ENCODE assay signal across 16 cellular contexts in the genomic region with DNA sequence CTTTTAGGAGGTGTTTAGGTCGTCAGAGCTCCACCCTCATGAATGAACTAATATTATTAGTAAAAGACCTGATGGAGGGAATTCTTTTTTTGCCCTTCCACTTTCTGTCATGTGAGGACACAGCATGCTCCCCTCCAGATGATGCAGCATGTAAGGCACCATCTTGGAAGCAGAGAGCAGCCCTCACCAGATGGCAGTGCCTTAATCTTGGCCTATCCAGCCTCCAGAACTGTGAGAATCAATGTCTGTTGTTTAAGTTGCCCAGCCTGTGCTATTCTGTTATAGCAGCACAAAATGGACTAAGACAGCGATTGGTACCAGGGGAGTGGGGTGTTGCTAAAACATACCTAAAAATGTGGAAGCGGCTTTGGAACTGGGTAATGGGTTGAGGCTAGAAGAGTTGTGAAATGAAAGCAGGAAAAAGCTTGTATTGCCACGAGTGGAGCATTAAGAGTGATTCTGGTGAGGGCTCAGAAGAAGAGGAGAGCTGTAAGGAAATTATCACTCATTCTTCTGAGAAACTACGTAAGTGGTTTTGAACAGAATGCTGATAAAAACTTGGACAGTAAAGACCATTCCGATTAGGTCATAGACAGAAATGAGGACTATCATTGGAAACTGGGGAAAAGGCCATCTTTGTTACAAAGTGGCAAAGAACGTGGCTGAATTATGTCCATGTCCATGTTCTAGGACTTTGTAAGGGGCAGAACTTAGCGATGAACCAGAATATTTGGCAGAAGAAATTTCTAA. TPM values are rescaled to one million over a fixed set of nuclear protein-coding genes. Genes with fewer than 3 reads are reported as not detected.
DNase-seq lines count a peak whose midpoint lies in the region; ATAC-seq, FAIRE-seq and TF ChIP-seq lines count a peak whose summit lies in the region.
"Had no signal": no experiment of that assay in that cellular context is flagged by ENCODE, and none has a peak within 500 bp of the region (broad histone marks: within the 10 kb centered on the region; RNA-seq: fewer than 3 reads in every experiment).

No MANE protein-coding gene starts in this region.

- intact Hi-C loops in heart left ventricle (cut with DNase I) (no loop called here), cardiac septum (cut with DNase I) (no loop called here), left ventricle myocardium superior (cut with micrococcal nuclease) (no loop called here), upper lobe of right lung (cut with DNase I) (no loop called here)

- 83 to 89% (median 86%) methylated on average over 8 of the region's 8 CpGs for WGBS in heart left ventricle, 4 donors

- H3K4me3 ChIP-seq in heart left ventricle (no peak overlapping the region), astrocyte (ENCODE audit: insufficient read depth, low read depth, low read length) (no peak overlapping the region), upper lobe of right lung (no peak overlapping the region)
- H3K4me3 ChIP-seq: A549, GM23248 had no signal

- no peak overlapping the region for H3K4me3 Mint-ChIP-seq in astrocyte (ENCODE audit: unreplicated experiment)
- H3K4me3 Mint-ChIP-seq: CD14-positive monocyte had no signal

- TF ChIP-seq CTCF in heart left ventricle (IDR thresholded peaks at IDR 0.05) (no peak), astrocyte (IDR thresholded peaks at IDR 0.05; ENCODE audit: insufficient read depth, low read depth, low read length) (no peak), upper lobe of right lung (IDR thresholded peaks at IDR 0.05) (no peak)

- H3K79me2 ChIP-seq in astrocyte (ENCODE audit: insufficient read depth, low read length) = no peaks in the 10 kb centered on the region

- H3K9me3 Mint-ChIP-seq in astrocyte (ENCODE audit: unreplicated experiment) = peaks cover 2% of the 10 kb centered on the region
- H3K9me3 Mint-ChIP-seq: CD14-positive monocyte had no signal

- no peaks in the 10 kb centered on the region for H3K27me3 Mint-ChIP-seq in astrocyte (ENCODE audit: low read depth, unreplicated experiment)

- no peak for TF ChIP-seq POLR2A in heart left ventricle (IDR thresholded peaks at IDR 0.05)

- no peaks in the 10 kb centered on the region for H3K36me3 Mint-ChIP-seq in astrocyte (ENCODE audit: low read depth, unreplicated experiment)
- H3K36me3 Mint-ChIP-seq: CD14-positive monocyte had no signal

- no peak for DNase-seq in heart left ventricle
- DNase-seq in cardiac septum (ENCODE audit: low spot score) = no peak
- DNase-seq in astrocyte (ENCODE audit: low read depth) = peak; percentile 56
- no peak for DNase-seq in left ventricle myocardium superior
- DNase-seq in upper lobe of right lung = no peak
- no peak for DNase-seq in HCEC 1CT
- no peak for DNase-seq in activated CD4-positive, alpha-beta T cell treated with anti-CD3 and anti-CD28 coated beads, Interleukin-2, amount 50 U/mL, for 48 hours
- DNase-seq: COR-L47, DMS53, GM23248, NCI-H1436 treated with DMSO at 0.1 percent for 48 hours, NCI-H2081, NCI-H510A treated with DMSO at 0.1 percent for 48 hours had no signal

- H3K36me3 ChIP-seq in heart left ventricle (no peaks in the 10 kb centered on the region), astrocyte (ENCODE audit: insufficient read depth, low read length) (no peaks in the 10 kb centered on the region), upper lobe of right lung (no peaks in the 10 kb centered on the region)

- no peaks in the 10 kb centered on the region for H3K27me3 ChIP-seq in heart left ventricle
- no peaks in the 10 kb centered on the region for H3K27me3 ChIP-seq in astrocyte (ENCODE audit: insufficient read depth, low read length)
- no peaks in the 10 kb centered on the region for H3K27me3 ChIP-seq in upper lobe of right lung

- no peak overlapping the region for H3K27ac Mint-ChIP-seq in astrocyte (ENCODE audit: unreplicated experiment)
- H3K27ac Mint-ChIP-seq: CD14-positive monocyte had no signal

- H3K4me2 ChIP-seq in astrocyte (ENCODE audit: low read length) = no peak overlapping the region
- H3K4me2 ChIP-seq: A549 had no signal

- H3K9me3 ChIP-seq in heart left ventricle (no peaks in the 10 kb centered on the region), astrocyte (ENCODE audit: insufficient read depth, low read depth, low read length) (no peaks in the 10 kb centered on the region), upper lobe of right lung (no peaks in the 10 kb centered on the region)
- H3K9me3 ChIP-seq: A549 had no signal

- no peak for FAIRE-seq in astrocyte (lab: Jason Lieb, UNC)
- FAIRE-seq: A549 had no signal

- ATAC-seq in heart left ventricle = peak in 3 of 4 donors; percentile 32 to 80 (median 32)
- ATAC-seq in left ventricle myocardium superior = peak; percentile 46
- peak; percentile 64 for ATAC-seq in upper lobe of right lung
- no peak for ATAC-seq in GM21390 (IDR thresholded peaks at IDR 0.05; ENCODE audit: unreplicated experiment)
- ATAC-seq: A549 had no signal

- H4K20me1 ChIP-seq in astrocyte (ENCODE audit: insufficient read depth, low read length) = no peaks in the 10 kb centered on the region

- H3K4me1 Mint-ChIP-seq in astrocyte (ENCODE audit: low read depth, unreplicated experiment) = no peaks in the 10 kb centered on the region
- H3K4me1 Mint-ChIP-seq: CD14-positive monocyte had no signal

- H3K4me1 ChIP-seq in heart left ventricle = peaks cover 0 to 13% (median 7%) of the 10 kb centered on the region in 12 donors
- peaks cover 10% of the 10 kb centered on the region for H3K4me1 ChIP-seq in astrocyte (ENCODE audit: insufficient read depth, low read length)
- H3K4me1 ChIP-seq in upper lobe of right lung = peaks cover 5% of the 10 kb centered on the region
- H3K4me1 ChIP-seq: A549 had no signal

- no peak overlapping the region for H2AFZ ChIP-seq in astrocyte (ENCODE audit: low read depth, low read length)
- H2AFZ ChIP-seq: GM23248 had no signal

- H3K9ac ChIP-seq in astrocyte (ENCODE audit: low read length) = no peak overlapping the region
- H3K9ac ChIP-seq: GM23248 had no signal

- H3K27ac ChIP-seq in heart left ventricle (peak overlapping the region in 3 of 12 donors; percentile 49 to 70 (median 66)), astrocyte (ENCODE audit: low read depth, low read length) (no peak overlapping the region), upper lobe of right lung (no peak overlapping the region)
- H3K27ac ChIP-seq: A549, GM23248 had no signal

RNA-seq across cellular contexts. Expression of a gene that starts 28.6 kb away (rescaled TPM):
- 10 to 100 TPM in 3 of 9 donors, 1 to 10 TPM in 6; 6.4 to 12.3 (median 9.5) TPM for total RNA-seq in heart left ventricle
- polyA plus RNA-seq in heart left ventricle = 1 to 10 TPM; 6.0 to 7.9 TPM
- total RNA-seq in cardiac septum = 14.0 TPM
- 5.1 and 5.4 TPM in 2 replicates for total RNA-seq in astrocyte
- 8.3 TPM for total RNA-seq in left ventricle myocardium superior
- total RNA-seq in upper lobe of right lung = 10.0 TPM
